ENCODE assay signal across 8 cellular contexts in the genomic region with DNA sequence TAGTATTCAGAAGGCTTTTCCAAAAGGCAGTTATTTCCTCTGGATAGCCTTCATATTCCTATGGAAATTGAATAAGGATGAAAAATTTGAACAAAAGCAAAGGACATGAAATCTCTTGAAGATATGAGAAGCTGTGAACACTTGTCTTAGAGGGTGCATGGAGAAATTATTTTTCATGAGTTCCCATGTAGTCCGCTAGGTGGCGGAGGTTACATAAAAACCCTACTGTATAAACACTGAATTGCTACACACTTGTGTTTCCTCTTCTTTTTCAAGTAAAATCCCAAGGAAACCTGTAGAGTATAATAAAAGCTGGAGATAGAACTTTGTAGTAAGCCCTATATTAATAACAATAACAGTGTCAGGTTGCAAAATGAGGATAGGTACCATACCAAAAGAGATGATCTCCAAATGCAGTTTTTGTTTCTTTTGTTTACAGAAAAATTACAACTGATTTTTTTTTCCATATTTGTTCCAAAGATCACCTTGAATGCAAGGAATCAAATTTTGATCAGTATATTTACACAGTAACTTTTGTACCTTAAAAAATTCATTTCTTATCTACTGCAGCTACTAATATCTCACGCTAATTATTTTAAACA. TPM values are rescaled to one million over a fixed set of nuclear protein-coding genes. Genes with fewer than 3 reads are reported as not detected.
A peak's percentile ranks its signal among the peaks of the same experiment; 100 is the strongest.
DNase-seq lines count a peak whose midpoint lies in the region; ATAC-seq and TF ChIP-seq lines count a peak whose summit lies in the region.

No MANE protein-coding gene starts in this region.

- peaks cover 23% of the 10 kb centered on the region for H3K36me3 Mint-ChIP-seq in activated T-helper 17 cell treated with anti-CD3 and anti-CD28 coated beads, Interleukin-2, amount 50 U/mL, for 72 hours (ENCODE audit: low read depth)
- peaks cover 6% of the 10 kb centered on the region for H3K36me3 Mint-ChIP-seq in glutamatergic neuron (ENCODE audit: unreplicated experiment)
- no peaks in the 10 kb centered on the region for H3K36me3 Mint-ChIP-seq in stimulated activated effector memory CD8-positive, alpha-beta T cell treated with anti-CD3 and anti-CD28 coated beads, Interleukin-12 subunit alpha, Interleukin-12 subunit beta, amount 100 ng/mL, for 72 hours

- no peaks in the 10 kb centered on the region for H3K4me1 Mint-ChIP-seq in activated T-helper 17 cell treated with anti-CD3 and anti-CD28 coated beads, Interleukin-2, amount 50 U/mL, for 72 hours
- H3K4me1 Mint-ChIP-seq in glutamatergic neuron (ENCODE audit: low read depth, unreplicated experiment): no peaks in the 10 kb centered on the region
- no peaks in the 10 kb centered on the region for H3K4me1 Mint-ChIP-seq in stimulated activated effector memory CD8-positive, alpha-beta T cell treated with anti-CD3 and anti-CD28 coated beads, Interleukin-12 subunit alpha, Interleukin-12 subunit beta, amount 100 ng/mL, for 72 hours

- DNase-seq in DMS153 treated with DMSO at 0.1 percent for 48 hours (lab: John Stamatoyannopoulos, UW; ENCODE audit: unreplicated experiment) (peak; percentile 27), DMS153 (lab: John Stamatoyannopoulos, UW) (no peak), NCI-H1092 treated with DMSO at 0.1 percent for 48 hours (lab: John Stamatoyannopoulos, UW) (peak; percentile 40), glutamatergic neuron (no peak), GF-D8 (lab: John Stamatoyannopoulos, UW) (no peak)
- no peak for DNase-seq in stimulated activated effector memory CD8-positive, alpha-beta T cell treated with anti-CD3 and anti-CD28 coated beads, Interleukin-12 subunit alpha, Interleukin-12 subunit beta, amount 100 ng/mL, for 72 hours (ENCODE audit: low spot score in 2 of 2)

- peaks cover 5% of the 10 kb centered on the region for H3K27me3 Mint-ChIP-seq in activated T-helper 17 cell treated with anti-CD3 and anti-CD28 coated beads, Interleukin-2, amount 50 U/mL, for 72 hours
- no peaks in the 10 kb centered on the region for H3K27me3 Mint-ChIP-seq in glutamatergic neuron (ENCODE audit: unreplicated experiment)

- peak; percentile 91 for TF ChIP-seq CTCF in glutamatergic neuron (IDR thresholded peaks at IDR 0.05; ENCODE audit: partially characterized antibody, unreplicated experiment)

- no peak overlapping the region for H3K27ac Mint-ChIP-seq in activated T-helper 17 cell treated with anti-CD3 and anti-CD28 coated beads, Interleukin-2, amount 50 U/mL, for 72 hours
- no peak overlapping the region for H3K27ac Mint-ChIP-seq in glutamatergic neuron (ENCODE audit: unreplicated experiment)
- no peak overlapping the region for H3K27ac Mint-ChIP-seq in stimulated activated effector memory CD8-positive, alpha-beta T cell treated with anti-CD3 and anti-CD28 coated beads, Interleukin-12 subunit alpha, Interleukin-12 subunit beta, amount 100 ng/mL, for 72 hours

- no peaks in the 10 kb centered on the region for H3K9me3 Mint-ChIP-seq in activated T-helper 17 cell treated with anti-CD3 and anti-CD28 coated beads, Interleukin-2, amount 50 U/mL, for 72 hours
- no peaks in the 10 kb centered on the region for H3K9me3 Mint-ChIP-seq in glutamatergic neuron (ENCODE audit: unreplicated experiment)
- H3K9me3 Mint-ChIP-seq in stimulated activated effector memory CD8-positive, alpha-beta T cell treated with anti-CD3 and anti-CD28 coated beads, Interleukin-12 subunit alpha, Interleukin-12 subunit beta, amount 100 ng/mL, for 72 hours: no peaks in the 10 kb centered on the region

- peak overlapping the region; percentile 60 for H3K4me3 Mint-ChIP-seq in activated T-helper 17 cell treated with anti-CD3 and anti-CD28 coated beads, Interleukin-2, amount 50 U/mL, for 72 hours
- no peak overlapping the region for H3K4me3 Mint-ChIP-seq in glutamatergic neuron (ENCODE audit: unreplicated experiment)
- H3K4me3 Mint-ChIP-seq in stimulated activated effector memory CD8-positive, alpha-beta T cell treated with anti-CD3 and anti-CD28 coated beads, Interleukin-12 subunit alpha, Interleukin-12 subunit beta, amount 100 ng/mL, for 72 hours: no peak overlapping the region

- ATAC-seq in GM18868 (IDR thresholded peaks at IDR 0.05; ENCODE audit: unreplicated experiment): peak; percentile 76
- ATAC-seq in activated T-helper 17 cell treated with anti-CD3 and anti-CD28 coated beads, Interleukin-2, amount 50 U/mL, for 72 hours (replicated peaks): peak; percentile 65
- ATAC-seq in stimulated activated effector memory CD8-positive, alpha-beta T cell treated with anti-CD3 and anti-CD28 coated beads, Interleukin-12 subunit alpha, Interleukin-12 subunit beta, amount 100 ng/mL, for 72 hours: peak; percentile 56

RNA-seq across cellular contexts. Expression of gene OR4E1, which starts 37.8 kb away (rescaled TPM):
- total RNA-seq in activated T-helper 17 cell treated with anti-CD3 and anti-CD28 coated beads, Interleukin-2, amount 50 U/mL, for 72 hours: under 1 TPM; 0.09 to 0.71 TPM
- not detected for total RNA-seq in glutamatergic neuron (ENCODE audit: unreplicated experiment)

RNA-seq across cellular contexts. Expression of gene OR4E2, which starts 57.8 kb away (rescaled TPM):
- not detected for total RNA-seq in activated T-helper 17 cell treated with anti-CD3 and anti-CD28 coated beads, Interleukin-2, amount 50 U/mL, for 72 hours
- not detected for total RNA-seq in glutamatergic neuron (ENCODE audit: unreplicated experiment)

Comparison
In these comparisons a context has a peak if more than half of its experiments do, and no peak if none do; other contexts are left out.
1. DNase-seq: peak in DMS153 treated with DMSO at 0.1 percent for 48 hours (single experiment) and NCI-H1092 treated with DMSO at 0.1 percent for 48 hours (single experiment); none in DMS153 (single experiment), glutamatergic neuron (single experiment), stimulated activated effector memory CD8-positive, alpha-beta T cell treated with anti-CD3 and anti-CD28 coated beads, Interleukin-12 subunit alpha, Interleukin-12 subunit beta, amount 100 ng/mL, for 72 hours (0 of 2) and GF-D8 (single experiment).
2. Peak in every context shown above with its lines, with median percentiles within 50 percentile points of each other: ATAC-seq.